In genomic region chr22:30763815-30764686, GRCh38 we compare ENCODE assay signal across 8 cellular contexts.
DNase-seq lines count a peak whose midpoint lies in the region; ATAC-seq and TF ChIP-seq lines count a peak whose summit lies in the region.

No MANE protein-coding gene starts in this region.

- no peaks in the 10 kb centered on the region for H3K36me3 Mint-ChIP-seq in T-helper 17 cell (ENCODE audit: low read depth)

- H3K4me1 Mint-ChIP-seq in T-helper 17 cell, result peaks cover 2% of the 10 kb centered on the region

- H3K27me3 Mint-ChIP-seq in T-helper 17 cell, result no peaks in the 10 kb centered on the region

- no peak overlapping the region for H3K4me3 ChIP-seq in left lung

- DNase-seq in activated CD4-positive, CD25-positive, alpha-beta regulatory T cell treated with anti-CD3 and anti-CD28 coated beads, Interleukin-2, amount 50 U/mL, for 72 hours, result no peak
- DNase-seq in NCI-H146 treated with DMSO at 0.1 percent for 48 hours (lab: John Stamatoyannopoulos, UW; ENCODE audit: unreplicated experiment) (peak; percentile 42), T-helper 17 cell (peak in 2 of 3 donors; percentile 15 to 23), left lung (no peak)
- DNase-seq in central memory CD4-positive, alpha-beta T cell, result peak; percentile 53
- peak; percentile 21 for DNase-seq in stimulated activated CD8-positive, alpha-beta memory T cell treated with anti-CD3 and anti-CD28 coated beads, Interleukin-12 subunit alpha, Interleukin-12 subunit beta, amount 100 ng/mL, for 1 hour (ENCODE audit: low read depth)

- H3K9me3 ChIP-seq in T-helper 17 cell (ENCODE audit: control insufficient read depth, low read length, poor library complexity, severe bottlenecking) (no peaks in the 10 kb centered on the region), left lung (no peaks in the 10 kb centered on the region)

- H3K36me3 ChIP-seq in left lung, result no peaks in the 10 kb centered on the region

- H3K4me3 Mint-ChIP-seq in T-helper 17 cell, result no peak overlapping the region

- ATAC-seq in activated CD4-positive, CD25-positive, alpha-beta regulatory T cell treated with anti-CD3 and anti-CD28 coated beads, Interleukin-2, amount 50 U/mL, for 24 hours, result peak; percentile 81 to 86
- ATAC-seq in T-helper 17 cell (peak; percentile 76), left lung (peak; percentile 93), HG03045 (IDR thresholded peaks at IDR 0.05; ENCODE audit: unreplicated experiment) (no peak)

- intact Hi-C loops in left lung (cut with DNase I), result loop anchor here in 1 of 2 donors (10.0 kb wide), 2 partner anchors 131 to 321 kb away; partner anchors contain the start of gene SMTN

- H3K27me3 ChIP-seq in left lung, result no peaks in the 10 kb centered on the region

- peak; percentile 23 to 53 for TF ChIP-seq CTCF in left lung (IDR thresholded peaks at IDR 0.05)

- H3K27ac Mint-ChIP-seq in T-helper 17 cell, result no peak overlapping the region

- no peak overlapping the region for H3K27ac ChIP-seq in left lung

- no peaks in the 10 kb centered on the region for H3K4me1 ChIP-seq in left lung

Comparison
In these comparisons a context has a peak if more than half of its experiments do, and no peak if none do; other contexts are left out.
1. DNase-seq: peak in NCI-H146 treated with DMSO at 0.1 percent for 48 hours (single experiment), T-helper 17 cell (2 of 3), central memory CD4-positive, alpha-beta T cell (single experiment) and stimulated activated CD8-positive, alpha-beta memory T cell treated with anti-CD3 and anti-CD28 coated beads, Interleukin-12 subunit alpha, Interleukin-12 subunit beta, amount 100 ng/mL, for 1 hour (single experiment); none in activated CD4-positive, CD25-positive, alpha-beta regulatory T cell treated with anti-CD3 and anti-CD28 coated beads, Interleukin-2, amount 50 U/mL, for 72 hours (single experiment) and left lung (0 of 2).